In the genomic region with DNA sequence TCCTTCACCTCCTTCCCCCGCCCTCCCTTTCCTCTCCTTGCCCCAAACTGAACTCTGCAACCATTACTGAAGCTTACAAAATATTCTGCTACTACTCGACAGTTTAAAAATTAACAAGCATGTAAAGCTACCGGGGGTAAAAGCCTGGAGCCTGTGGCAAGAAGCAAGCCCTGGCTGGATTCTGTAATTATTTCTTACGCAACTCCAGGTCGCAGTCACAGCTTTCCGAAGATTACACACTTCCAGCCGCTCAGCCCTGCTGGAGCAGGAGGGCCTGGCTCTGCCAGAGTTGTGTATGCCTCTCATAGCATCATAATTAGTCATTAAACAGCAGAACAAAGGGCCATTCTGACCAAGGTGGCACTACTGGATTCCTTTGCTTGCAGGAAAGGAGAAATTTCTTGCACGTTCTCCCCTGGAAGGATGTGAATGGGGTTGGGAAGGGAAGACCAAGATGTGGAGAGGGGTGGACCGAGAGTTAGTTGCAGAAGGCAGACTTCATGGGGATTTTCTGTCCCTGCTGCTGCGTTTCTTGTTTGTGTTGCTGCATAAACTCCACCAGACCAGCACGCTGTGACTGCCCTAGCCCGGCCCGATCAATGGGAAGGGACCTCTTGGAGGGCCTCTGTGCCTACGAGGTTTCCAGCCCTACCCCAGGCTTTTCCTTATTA, we compare ENCODE assay signal across 1 cellular context.
TF ChIP-seq lines count a peak whose summit lies in the region.

No MANE protein-coding gene starts in this region.

TF ChIP-seq in HepG2, 621 proteins besides CTCF, POLR2A, EP300 and RAD21 (continued from another document and continues in another):
- TF ChIP-seq, protein P1, sequence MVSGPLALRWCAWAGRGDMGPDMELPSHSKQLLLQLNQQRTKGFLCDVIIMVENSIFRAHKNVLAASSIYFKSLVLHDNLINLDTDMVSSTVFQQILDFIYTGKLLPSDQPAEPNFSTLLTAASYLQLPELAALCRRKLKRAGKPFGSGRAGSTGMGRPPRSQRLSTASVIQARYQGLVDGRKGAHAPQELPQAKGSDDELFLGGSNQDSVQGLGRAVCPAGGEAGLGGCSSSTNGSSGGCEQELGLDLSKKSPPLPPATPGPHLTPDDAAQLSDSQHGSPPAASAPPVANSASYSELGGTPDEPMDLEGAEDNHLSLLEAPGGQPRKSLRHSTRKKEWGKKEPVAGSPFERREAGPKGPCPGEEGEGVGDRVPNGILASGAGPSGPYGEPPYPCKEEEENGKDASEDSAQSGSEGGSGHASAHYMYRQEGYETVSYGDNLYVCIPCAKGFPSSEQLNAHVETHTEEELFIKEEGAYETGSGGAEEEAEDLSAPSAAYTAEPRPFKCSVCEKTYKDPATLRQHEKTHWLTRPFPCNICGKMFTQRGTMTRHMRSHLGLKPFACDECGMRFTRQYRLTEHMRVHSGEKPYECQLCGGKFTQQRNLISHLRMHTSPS (CRISPR knock-in tag; IDR thresholded peaks at IDR 0.05; ENCODE audit: low read depth) = peak; percentile 84; the same call in 1 of the 2 replicates
- TF ChIP-seq PHF5A (CRISPR knock-in tag; IDR thresholded peaks at IDR 0.05; ENCODE audit: low read depth, unreplicated experiment) (peak; percentile 41), PAWR (CRISPR knock-in tag; IDR thresholded peaks at IDR 0.05; ENCODE audit: borderline replicate concordance) (no peak), SIX4 (CRISPR knock-in tag; IDR thresholded peaks at IDR 0.05) (peak; percentile 72; the same call in 1 of the 2 replicates), ZNF253 (CRISPR knock-in tag; IDR thresholded peaks at IDR 0.05; ENCODE audit: borderline replicate concordance) (no peak), NFATC3 (CRISPR knock-in tag; IDR thresholded peaks at IDR 0.05) (no peak), ZNF615 (CRISPR knock-in tag; IDR thresholded peaks at IDR 0.05; ENCODE audit: borderline replicate concordance) (no peak), SATB2 (CRISPR knock-in tag; IDR thresholded peaks at IDR 0.05) (0 out of 2 replicates have a peak, but pooled peaks have one; percentile 55), U2AF2 (IDR thresholded peaks at IDR 0.05; ENCODE audit: low read depth, low read length) (no peak), HMG20A (CRISPR knock-in tag; IDR thresholded peaks at IDR 0.05; ENCODE audit: borderline replicate concordance) (peak; percentile 85; the same call in 1 of the 2 replicates), KLF16 (CRISPR knock-in tag; IDR thresholded peaks at IDR 0.05) (peak in 1 of 2 experiments; percentile 94; a peak in 2 of 4 replicates), MAZ (IDR thresholded peaks at IDR 0.05; ENCODE audit: borderline replicate concordance, low read depth, low read length) (peak; percentile 21; the same call in 1 of the 2 replicates), MAZ (CRISPR knock-in tag; IDR thresholded peaks at IDR 0.05; ENCODE audit: low read depth) (peak; percentile 91), RNF2 (conservative IDR thresholded peaks at IDR 0.05; ENCODE audit: low read depth) (no peak; the same call in 1 of the 2 replicates), KMT2B (CRISPR knock-in tag; IDR thresholded peaks at IDR 0.05) (peak; percentile 40; the same call in 1 of the 2 replicates), SRSF4 (IDR thresholded peaks at IDR 0.05; ENCODE audit: low read depth, low read length, poor library complexity, severe bottlenecking) (no peak), NFKB2 (CRISPR knock-in tag; IDR thresholded peaks at IDR 0.05; ENCODE audit: borderline replicate concordance) (no peak), ZNF468 (CRISPR knock-in tag; IDR thresholded peaks at IDR 0.05) (no peak), CEBPG (CRISPR knock-in tag; IDR thresholded peaks at IDR 0.05) (peak; percentile 99), PHB2 (IDR thresholded peaks at IDR 0.05; ENCODE audit: partially characterized antibody) (no peak), PRMT3 (CRISPR knock-in tag; IDR thresholded peaks at IDR 0.05; ENCODE audit: borderline replicate concordance, low read depth) (no peak), RARA (CRISPR knock-in tag; IDR thresholded peaks at IDR 0.05) (peak; percentile 91), RFX5 (IDR thresholded peaks at IDR 0.05; ENCODE audit: low read depth, low read length) (no peak), FOXJ3 (CRISPR knock-in tag; IDR thresholded peaks at IDR 0.05; ENCODE audit: borderline replicate concordance) (peak; percentile 84; the same call in 1 of the 2 replicates), ELF3 (CRISPR knock-in tag; IDR thresholded peaks at IDR 0.05) (peak; percentile 84), ZEB1 (IDR thresholded peaks at IDR 0.05; ENCODE audit: insufficient replicate concordance, low read depth) (peak; percentile 90), ZNF567 (CRISPR knock-in tag; IDR thresholded peaks at IDR 0.05; ENCODE audit: borderline replicate concordance) (no peak), GTF3A (CRISPR knock-in tag; conservative IDR thresholded peaks at IDR 0.05) (no peak), FOXP1 (IDR thresholded peaks at IDR 0.05) (no peak), FOXP1 (CRISPR knock-in tag; IDR thresholded peaks at IDR 0.05) (peak; percentile 90), ZNF446 (CRISPR knock-in tag; IDR thresholded peaks at IDR 0.05) (no peak), ZNF616 (CRISPR knock-in tag; IDR thresholded peaks at IDR 0.05; ENCODE audit: low read depth) (no peak), FOXC1 (CRISPR knock-in tag; IDR thresholded peaks at IDR 0.05; ENCODE audit: borderline replicate concordance) (peak; percentile 70; the same call in 1 of the 2 replicates), ARNT (IDR thresholded peaks at IDR 0.05) (no peak), CBX5 (CRISPR knock-in tag; IDR thresholded peaks at IDR 0.05; ENCODE audit: borderline replicate concordance) (peak; percentile 91; the same call in 1 of the 2 replicates), ZNF724P (CRISPR knock-in tag; IDR thresholded peaks at IDR 0.05; ENCODE audit: borderline replicate concordance) (no peak), ZNF3 (CRISPR knock-in tag; IDR thresholded peaks at IDR 0.05) (no peak), SALL2 (CRISPR knock-in tag; IDR thresholded peaks at IDR 0.05) (no peak), FOXK2 (IDR thresholded peaks at IDR 0.05) (no peak), ZNF30 (CRISPR knock-in tag; IDR thresholded peaks at IDR 0.05) (no peak), SOX5 (CRISPR knock-in tag; IDR thresholded peaks at IDR 0.05; ENCODE audit: borderline replicate concordance) (peak; percentile 90), EED (CRISPR knock-in tag; IDR thresholded peaks at IDR 0.05) (peak; percentile 48; the same call in 1 of the 2 replicates)
- TF ChIP-seq, protein P2, sequence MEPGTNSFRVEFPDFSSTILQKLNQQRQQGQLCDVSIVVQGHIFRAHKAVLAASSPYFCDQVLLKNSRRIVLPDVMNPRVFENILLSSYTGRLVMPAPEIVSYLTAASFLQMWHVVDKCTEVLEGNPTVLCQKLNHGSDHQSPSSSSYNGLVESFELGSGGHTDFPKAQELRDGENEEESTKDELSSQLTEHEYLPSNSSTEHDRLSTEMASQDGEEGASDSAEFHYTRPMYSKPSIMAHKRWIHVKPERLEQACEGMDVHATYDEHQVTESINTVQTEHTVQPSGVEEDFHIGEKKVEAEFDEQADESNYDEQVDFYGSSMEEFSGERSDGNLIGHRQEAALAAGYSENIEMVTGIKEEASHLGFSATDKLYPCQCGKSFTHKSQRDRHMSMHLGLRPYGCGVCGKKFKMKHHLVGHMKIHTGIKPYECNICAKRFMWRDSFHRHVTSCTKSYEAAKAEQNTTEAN (CRISPR knock-in tag; conservative IDR thresholded peaks at IDR 0.05) = peak; percentile 79
- TF ChIP-seq, protein P3, sequence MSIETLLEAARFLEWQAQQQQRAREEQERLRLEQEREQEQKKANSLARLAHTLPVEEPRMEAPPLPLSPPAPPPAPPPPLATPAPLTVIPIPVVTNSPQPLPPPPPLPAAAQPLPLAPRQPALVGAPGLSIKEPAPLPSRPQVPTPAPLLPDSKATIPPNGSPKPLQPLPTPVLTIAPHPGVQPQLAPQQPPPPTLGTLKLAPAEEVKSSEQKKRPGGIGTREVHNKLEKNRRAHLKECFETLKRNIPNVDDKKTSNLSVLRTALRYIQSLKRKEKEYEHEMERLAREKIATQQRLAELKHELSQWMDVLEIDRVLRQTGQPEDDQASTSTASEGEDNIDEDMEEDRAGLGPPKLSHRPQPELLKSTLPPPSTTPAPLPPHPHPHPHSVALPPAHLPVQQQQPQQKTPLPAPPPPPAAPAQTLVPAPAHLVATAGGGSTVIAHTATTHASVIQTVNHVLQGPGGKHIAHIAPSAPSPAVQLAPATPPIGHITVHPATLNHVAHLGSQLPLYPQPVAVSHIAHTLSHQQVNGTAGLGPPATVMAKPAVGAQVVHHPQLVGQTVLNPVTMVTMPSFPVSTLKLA (IDR thresholded peaks at IDR 0.05) = no peak
- TF ChIP-seq, protein P4, sequence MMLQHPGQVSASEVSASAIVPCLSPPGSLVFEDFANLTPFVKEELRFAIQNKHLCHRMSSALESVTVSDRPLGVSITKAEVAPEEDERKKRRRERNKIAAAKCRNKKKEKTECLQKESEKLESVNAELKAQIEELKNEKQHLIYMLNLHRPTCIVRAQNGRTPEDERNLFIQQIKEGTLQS (CRISPR knock-in tag; IDR thresholded peaks at IDR 0.05) = peak; percentile 87
- TF ChIP-seq, protein P5, sequence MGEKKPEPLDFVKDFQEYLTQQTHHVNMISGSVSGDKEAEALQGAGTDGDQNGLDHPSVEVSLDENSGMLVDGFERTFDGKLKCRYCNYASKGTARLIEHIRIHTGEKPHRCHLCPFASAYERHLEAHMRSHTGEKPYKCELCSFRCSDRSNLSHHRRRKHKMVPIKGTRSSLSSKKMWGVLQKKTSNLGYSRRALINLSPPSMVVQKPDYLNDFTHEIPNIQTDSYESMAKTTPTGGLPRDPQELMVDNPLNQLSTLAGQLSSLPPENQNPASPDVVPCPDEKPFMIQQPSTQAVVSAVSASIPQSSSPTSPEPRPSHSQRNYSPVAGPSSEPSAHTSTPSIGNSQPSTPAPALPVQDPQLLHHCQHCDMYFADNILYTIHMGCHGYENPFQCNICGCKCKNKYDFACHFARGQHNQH (CRISPR knock-in tag; IDR thresholded peaks at IDR 0.05) = peak; percentile 92
- TF ChIP-seq, protein P6, sequence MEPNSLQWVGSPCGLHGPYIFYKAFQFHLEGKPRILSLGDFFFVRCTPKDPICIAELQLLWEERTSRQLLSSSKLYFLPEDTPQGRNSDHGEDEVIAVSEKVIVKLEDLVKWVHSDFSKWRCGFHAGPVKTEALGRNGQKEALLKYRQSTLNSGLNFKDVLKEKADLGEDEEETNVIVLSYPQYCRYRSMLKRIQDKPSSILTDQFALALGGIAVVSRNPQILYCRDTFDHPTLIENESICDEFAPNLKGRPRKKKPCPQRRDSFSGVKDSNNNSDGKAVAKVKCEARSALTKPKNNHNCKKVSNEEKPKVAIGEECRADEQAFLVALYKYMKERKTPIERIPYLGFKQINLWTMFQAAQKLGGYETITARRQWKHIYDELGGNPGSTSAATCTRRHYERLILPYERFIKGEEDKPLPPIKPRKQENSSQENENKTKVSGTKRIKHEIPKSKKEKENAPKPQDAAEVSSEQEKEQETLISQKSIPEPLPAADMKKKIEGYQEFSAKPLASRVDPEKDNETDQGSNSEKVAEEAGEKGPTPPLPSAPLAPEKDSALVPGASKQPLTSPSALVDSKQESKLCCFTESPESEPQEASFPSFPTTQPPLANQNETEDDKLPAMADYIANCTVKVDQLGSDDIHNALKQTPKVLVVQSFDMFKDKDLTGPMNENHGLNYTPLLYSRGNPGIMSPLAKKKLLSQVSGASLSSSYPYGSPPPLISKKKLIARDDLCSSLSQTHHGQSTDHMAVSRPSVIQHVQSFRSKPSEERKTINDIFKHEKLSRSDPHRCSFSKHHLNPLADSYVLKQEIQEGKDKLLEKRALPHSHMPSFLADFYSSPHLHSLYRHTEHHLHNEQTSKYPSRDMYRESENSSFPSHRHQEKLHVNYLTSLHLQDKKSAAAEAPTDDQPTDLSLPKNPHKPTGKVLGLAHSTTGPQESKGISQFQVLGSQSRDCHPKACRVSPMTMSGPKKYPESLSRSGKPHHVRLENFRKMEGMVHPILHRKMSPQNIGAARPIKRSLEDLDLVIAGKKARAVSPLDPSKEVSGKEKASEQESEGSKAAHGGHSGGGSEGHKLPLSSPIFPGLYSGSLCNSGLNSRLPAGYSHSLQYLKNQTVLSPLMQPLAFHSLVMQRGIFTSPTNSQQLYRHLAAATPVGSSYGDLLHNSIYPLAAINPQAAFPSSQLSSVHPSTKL (CRISPR knock-in tag; IDR thresholded peaks at IDR 0.05) = peak; percentile 98
- TF ChIP-seq, protein P7, sequence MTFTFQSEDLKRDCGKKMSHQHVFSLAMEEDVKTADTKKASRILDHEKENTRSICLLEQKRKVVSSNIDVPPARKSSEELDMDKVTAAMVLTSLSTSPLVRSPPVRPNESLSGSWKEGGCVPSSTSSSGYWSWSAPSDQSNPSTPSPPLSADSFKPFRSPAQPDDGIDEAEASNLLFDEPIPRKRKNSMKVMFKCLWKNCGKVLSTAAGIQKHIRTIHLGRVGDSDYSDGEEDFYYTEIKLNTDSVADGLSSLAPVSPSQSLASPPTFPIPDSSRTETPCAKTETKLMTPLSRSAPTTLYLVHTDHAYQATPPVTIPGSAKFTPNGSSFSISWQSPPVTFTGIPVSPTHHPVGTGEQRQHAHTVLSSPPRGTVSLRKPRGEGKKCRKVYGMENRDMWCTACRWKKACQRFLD (CRISPR knock-in tag; IDR thresholded peaks at IDR 0.05; ENCODE audit: borderline replicate concordance) = no peak
- TF ChIP-seq, protein P8, sequence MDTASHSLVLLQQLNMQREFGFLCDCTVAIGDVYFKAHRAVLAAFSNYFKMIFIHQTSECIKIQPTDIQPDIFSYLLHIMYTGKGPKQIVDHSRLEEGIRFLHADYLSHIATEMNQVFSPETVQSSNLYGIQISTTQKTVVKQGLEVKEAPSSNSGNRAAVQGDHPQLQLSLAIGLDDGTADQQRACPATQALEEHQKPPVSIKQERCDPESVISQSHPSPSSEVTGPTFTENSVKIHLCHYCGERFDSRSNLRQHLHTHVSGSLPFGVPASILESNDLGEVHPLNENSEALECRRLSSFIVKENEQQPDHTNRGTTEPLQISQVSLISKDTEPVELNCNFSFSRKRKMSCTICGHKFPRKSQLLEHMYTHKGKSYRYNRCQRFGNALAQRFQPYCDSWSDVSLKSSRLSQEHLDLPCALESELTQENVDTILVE (CRISPR knock-in tag; IDR thresholded peaks at IDR 0.05) = peak; percentile 88
- TF ChIP-seq, protein P9, sequence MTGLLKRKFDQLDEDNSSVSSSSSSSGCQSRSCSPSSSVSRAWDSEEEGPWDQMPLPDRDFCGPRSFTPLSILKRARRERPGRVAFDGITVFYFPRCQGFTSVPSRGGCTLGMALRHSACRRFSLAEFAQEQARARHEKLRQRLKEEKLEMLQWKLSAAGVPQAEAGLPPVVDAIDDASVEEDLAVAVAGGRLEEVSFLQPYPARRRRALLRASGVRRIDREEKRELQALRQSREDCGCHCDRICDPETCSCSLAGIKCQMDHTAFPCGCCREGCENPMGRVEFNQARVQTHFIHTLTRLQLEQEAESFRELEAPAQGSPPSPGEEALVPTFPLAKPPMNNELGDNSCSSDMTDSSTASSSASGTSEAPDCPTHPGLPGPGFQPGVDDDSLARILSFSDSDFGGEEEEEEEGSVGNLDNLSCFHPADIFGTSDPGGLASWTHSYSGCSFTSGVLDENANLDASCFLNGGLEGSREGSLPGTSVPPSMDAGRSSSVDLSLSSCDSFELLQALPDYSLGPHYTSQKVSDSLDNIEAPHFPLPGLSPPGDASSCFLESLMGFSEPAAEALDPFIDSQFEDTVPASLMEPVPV (CRISPR knock-in tag; IDR thresholded peaks at IDR 0.05) = peak; percentile 94; the same call in 1 of the 2 replicates
